Comparison of ENCODE assay signal across 3 cellular contexts in the genomic region with DNA sequence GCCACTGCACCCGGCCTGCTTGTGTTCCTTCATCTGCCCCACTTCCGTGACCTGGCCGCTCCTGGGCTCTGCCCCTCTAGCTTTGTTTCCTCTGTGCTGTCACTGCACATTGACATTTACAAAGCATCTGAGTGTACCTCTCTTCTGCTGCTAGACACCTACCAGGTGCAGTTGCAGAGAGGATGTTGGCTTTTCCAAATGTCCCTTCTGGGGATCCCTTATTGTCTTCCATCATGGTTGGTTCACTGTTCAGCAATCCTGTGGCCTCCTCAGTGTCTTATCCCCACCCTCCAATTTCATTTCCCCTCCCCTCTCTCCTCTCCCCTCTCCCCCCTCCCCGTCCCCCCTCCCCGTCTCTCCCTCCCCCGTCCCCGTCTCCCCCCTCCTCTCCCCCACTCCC.
TF ChIP-seq lines count a peak whose summit lies in the region.

No MANE protein-coding gene starts in this region.

TF ChIP-seq in SK-N-SH treated with all-trans-retinoic acid at 6 μM for 48 hours, 23 proteins besides CTCF, POLR2A, EP300 and RAD21 (continued from another document):
- TF ChIP-seq POU6F1 (CRISPR knock-in tag; IDR thresholded peaks at IDR 0.05; ENCODE audit: borderline replicate concordance, low read depth): no peak

TF ChIP-seq in SK-N-SH, 30 proteins besides CTCF, POLR2A, EP300 and RAD21 (continued from another document):
- TF ChIP-seq, protein P1, sequence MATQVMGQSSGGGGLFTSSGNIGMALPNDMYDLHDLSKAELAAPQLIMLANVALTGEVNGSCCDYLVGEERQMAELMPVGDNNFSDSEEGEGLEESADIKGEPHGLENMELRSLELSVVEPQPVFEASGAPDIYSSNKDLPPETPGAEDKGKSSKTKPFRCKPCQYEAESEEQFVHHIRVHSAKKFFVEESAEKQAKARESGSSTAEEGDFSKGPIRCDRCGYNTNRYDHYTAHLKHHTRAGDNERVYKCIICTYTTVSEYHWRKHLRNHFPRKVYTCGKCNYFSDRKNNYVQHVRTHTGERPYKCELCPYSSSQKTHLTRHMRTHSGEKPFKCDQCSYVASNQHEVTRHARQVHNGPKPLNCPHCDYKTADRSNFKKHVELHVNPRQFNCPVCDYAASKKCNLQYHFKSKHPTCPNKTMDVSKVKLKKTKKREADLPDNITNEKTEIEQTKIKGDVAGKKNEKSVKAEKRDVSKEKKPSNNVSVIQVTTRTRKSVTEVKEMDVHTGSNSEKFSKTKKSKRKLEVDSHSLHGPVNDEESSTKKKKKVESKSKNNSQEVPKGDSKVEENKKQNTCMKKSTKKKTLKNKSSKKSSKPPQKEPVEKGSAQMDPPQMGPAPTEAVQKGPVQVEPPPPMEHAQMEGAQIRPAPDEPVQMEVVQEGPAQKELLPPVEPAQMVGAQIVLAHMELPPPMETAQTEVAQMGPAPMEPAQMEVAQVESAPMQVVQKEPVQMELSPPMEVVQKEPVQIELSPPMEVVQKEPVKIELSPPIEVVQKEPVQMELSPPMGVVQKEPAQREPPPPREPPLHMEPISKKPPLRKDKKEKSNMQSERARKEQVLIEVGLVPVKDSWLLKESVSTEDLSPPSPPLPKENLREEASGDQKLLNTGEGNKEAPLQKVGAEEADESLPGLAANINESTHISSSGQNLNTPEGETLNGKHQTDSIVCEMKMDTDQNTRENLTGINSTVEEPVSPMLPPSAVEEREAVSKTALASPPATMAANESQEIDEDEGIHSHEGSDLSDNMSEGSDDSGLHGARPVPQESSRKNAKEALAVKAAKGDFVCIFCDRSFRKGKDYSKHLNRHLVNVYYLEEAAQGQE (IDR thresholded peaks at IDR 0.05; ENCODE audit: low read depth, low read length): no peak

TF ChIP-seq in HCT116, 20 proteins besides CTCF, POLR2A, EP300 and RAD21 (continued from another document):
- TF ChIP-seq, protein P2, sequence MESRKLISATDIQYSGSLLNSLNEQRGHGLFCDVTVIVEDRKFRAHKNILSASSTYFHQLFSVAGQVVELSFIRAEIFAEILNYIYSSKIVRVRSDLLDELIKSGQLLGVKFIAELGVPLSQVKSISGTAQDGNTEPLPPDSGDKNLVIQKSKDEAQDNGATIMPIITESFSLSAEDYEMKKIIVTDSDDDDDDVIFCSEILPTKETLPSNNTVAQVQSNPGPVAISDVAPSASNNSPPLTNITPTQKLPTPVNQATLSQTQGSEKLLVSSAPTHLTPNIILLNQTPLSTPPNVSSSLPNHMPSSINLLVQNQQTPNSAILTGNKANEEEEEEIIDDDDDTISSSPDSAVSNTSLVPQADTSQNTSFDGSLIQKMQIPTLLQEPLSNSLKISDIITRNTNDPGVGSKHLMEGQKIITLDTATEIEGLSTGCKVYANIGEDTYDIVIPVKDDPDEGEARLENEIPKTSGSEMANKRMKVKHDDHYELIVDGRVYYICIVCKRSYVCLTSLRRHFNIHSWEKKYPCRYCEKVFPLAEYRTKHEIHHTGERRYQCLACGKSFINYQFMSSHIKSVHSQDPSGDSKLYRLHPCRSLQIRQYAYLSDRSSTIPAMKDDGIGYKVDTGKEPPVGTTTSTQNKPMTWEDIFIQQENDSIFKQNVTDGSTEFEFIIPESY (IDR thresholded peaks at IDR 0.05; ENCODE audit: extremely low read depth, insufficient replicate concordance, low read length): no peak
- TF ChIP-seq POLR2AphosphoS5 (IDR thresholded peaks at IDR 0.05; ENCODE audit: low read depth, low read length) (no peak), SIN3A (IDR thresholded peaks at IDR 0.05; ENCODE audit: low read depth) (no peak)
